18 cellular contexts compared by ENCODE assay signal in the genomic region with DNA sequence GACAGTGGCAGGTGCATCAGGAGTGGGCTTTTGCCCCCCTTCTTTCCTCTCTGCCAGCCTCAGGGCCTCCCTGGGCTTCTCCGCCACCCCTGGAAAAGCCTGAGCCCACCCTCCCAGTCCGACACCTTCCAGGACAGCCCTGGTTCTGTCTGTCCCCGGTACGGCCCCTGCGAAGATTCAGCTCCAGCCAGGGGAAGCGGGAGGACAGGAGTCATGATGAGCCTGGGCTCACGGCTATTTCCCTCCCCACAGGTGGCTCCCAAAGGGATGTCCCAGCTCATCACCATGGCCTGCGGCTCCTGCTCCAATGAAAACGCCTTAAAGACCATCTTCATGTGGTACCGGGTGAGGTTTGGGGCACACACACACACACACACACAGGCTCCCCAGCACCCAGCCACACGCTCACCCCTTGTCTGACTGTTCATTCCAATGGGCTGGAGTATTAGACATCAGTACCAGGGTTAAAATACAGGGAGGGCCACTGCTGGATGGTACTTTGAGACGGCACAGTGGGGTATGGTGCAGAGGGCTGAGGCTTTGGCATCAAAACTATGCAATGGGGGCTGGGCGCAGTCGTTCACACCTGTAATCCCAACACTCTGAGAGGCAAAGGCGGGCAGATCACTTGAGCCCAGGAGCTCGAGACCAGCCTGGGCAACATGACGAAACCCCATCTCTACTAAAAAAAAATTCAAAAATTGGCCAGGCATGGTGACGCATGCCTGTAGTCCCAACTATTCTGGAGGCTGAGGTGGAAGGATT. TPM values are rescaled to one million over a fixed set of nuclear protein-coding genes. Genes with fewer than 3 reads are reported as not detected.
DNase-seq lines count a peak whose midpoint lies in the region; ATAC-seq, FAIRE-seq and TF ChIP-seq lines count a peak whose summit lies in the region.
"Had no signal": no experiment of that assay in that cellular context is flagged by ENCODE, and none has a peak within 500 bp of the region (broad histone marks: within the 10 kb centered on the region; RNA-seq: fewer than 3 reads in every experiment).

No MANE protein-coding gene starts in this region.

- no peaks in the 10 kb centered on the region for H3K27me3 ChIP-seq in HepG2 (ENCODE audit: control insufficient read depth in 1 of 2, insufficient read depth in 2 of 2, low read length in 2 of 2)
- no peaks in the 10 kb centered on the region for H3K27me3 ChIP-seq in right lobe of liver
- no peaks in the 10 kb centered on the region for H3K27me3 ChIP-seq in spleen (replicated peaks in 1 of 7)
- H3K27me3 ChIP-seq: BLaER1 had no signal

- H2AFZ ChIP-seq in HepG2 (ENCODE audit: low read length), result no peak overlapping the region

- ATAC-seq in HepG2 (no peak), right lobe of liver (no peak)

- H3K79me2 ChIP-seq in HepG2 (ENCODE audit: insufficient read depth, low read length), result no peaks in the 10 kb centered on the region

- WGBS in HepG2 (ENCODE audit: low lambda C conversion rate), result 98% methylated on average over 18 of the region's 18 CpGs
- WGBS in right lobe of liver (ENCODE audit: insufficient coverage, low coverage, low lambda C conversion rate, missing lambda C conversion rate), result 100% methylated on average over 5 of the region's 18 CpGs
- 89 to 97% (median 91%) methylated on average over 15 to 18 of the region's 18 CpGs for WGBS in spleen, 5 donors

- no peaks in the 10 kb centered on the region for H3K27me3 Mint-ChIP-seq in chondrocyte (ENCODE audit: low read depth)
- H3K27me3 Mint-ChIP-seq: CD8-positive, alpha-beta memory T cell had no signal

- H3K27ac Mint-ChIP-seq in chondrocyte (ENCODE audit: unreplicated experiment), result no peak overlapping the region

- no peak for FAIRE-seq in HepG2 (lab: Jason Lieb, UNC)
- FAIRE-seq in GM12891 (lab: Jason Lieb, UNC), result no peak
- FAIRE-seq: GM19239, H54 had no signal

- no peaks in the 10 kb centered on the region for H4K20me1 ChIP-seq in HepG2 (ENCODE audit: insufficient read depth, low read length)
- H4K20me1 ChIP-seq: BLaER1 had no signal

- H3K9ac ChIP-seq in HepG2 (ENCODE audit: insufficient read depth, low read depth, low read length), result no peak overlapping the region
- H3K9ac ChIP-seq: BLaER1 had no signal

- H3K36me3 ChIP-seq in HepG2 (replicated peaks in 1 of 2; ENCODE audit: control insufficient read depth in 1 of 2, insufficient read depth in 2 of 2, low read length in 2 of 2), result peaks cover 31 to 73% of the 10 kb centered on the region in 2 experiments
- peaks cover 0 to 69% (median 24%) of the 10 kb centered on the region in 4 donors for H3K36me3 ChIP-seq in right lobe of liver
- H3K36me3 ChIP-seq in spleen, result peaks cover 0 to 72% (median 19%) of the 10 kb centered on the region in 6 donors

- no peaks in the 10 kb centered on the region for H3K36me3 Mint-ChIP-seq in chondrocyte (ENCODE audit: low read depth)

- H3K9me3 Mint-ChIP-seq in chondrocyte (ENCODE audit: low read depth), result no peaks in the 10 kb centered on the region
- H3K9me3 Mint-ChIP-seq: CD8-positive, alpha-beta memory T cell had no signal

- H3K4me1 ChIP-seq in HepG2 (ENCODE audit: insufficient read depth, low read length), result no peaks in the 10 kb centered on the region
- no peaks in the 10 kb centered on the region for H3K4me1 ChIP-seq in right lobe of liver
- no peaks in the 10 kb centered on the region for H3K4me1 ChIP-seq in spleen
- H3K4me1 ChIP-seq: Caco-2 had no signal

- CTCF ChIA-PET in HepG2 (lab: Yijun Ruan, JAX; ENCODE audit: low intra/inter-chr PET ratio, low total read pairs), result no interaction called here

- no peak overlapping the region for H3K4me3 Mint-ChIP-seq in chondrocyte (ENCODE audit: unreplicated experiment)
- H3K4me3 Mint-ChIP-seq: CD8-positive, alpha-beta memory T cell had no signal

- BruUV-seq in HepG2 (replicated peaks; lab: Mats Ljungman, UMichigan), result no TSS peak

- POLR2A ChIA-PET in HepG2 (lab: Yijun Ruan, JAX), result no interaction called here

- no peak for TF ChIP-seq RAD21 in HepG2 (CRISPR knock-in tag; IDR thresholded peaks at IDR 0.05)

- DNase-seq in HepG2 (ENCODE audit: low spot score) (no peak), right lobe of liver (no peak), chondrocyte (ENCODE audit: low spot score) (peak; percentile 89), iPS-NIHi7 (ENCODE audit: extremely low spot score) (peak; percentile 47), spleen (peak; percentile 49), GM12891 (ENCODE audit: insufficient read length, low spot score) (no peak), NCI-H187 (lab: John Stamatoyannopoulos, UW) (no peak), T-helper 9 cell (no peak)
- DNase-seq: 8988T; AML-193; Caco-2; CD8-positive, alpha-beta memory T cell; DND-41; GDM1 had no signal

- H3K4me2 ChIP-seq in HepG2 (ENCODE audit: low read depth, low read length), result no peak overlapping the region
- H3K4me2 ChIP-seq: BLaER1 had no signal

- TF ChIP-seq EP300 in HepG2 (IDR thresholded peaks at IDR 0.05; ENCODE audit: low read depth in 2 of 2, low read length in 2 of 2) (no peak), HepG2 (CRISPR knock-in tag; IDR thresholded peaks at IDR 0.05; ENCODE audit: borderline replicate concordance) (no peak)

- no peaks in the 10 kb centered on the region for H3K4me1 Mint-ChIP-seq in chondrocyte (ENCODE audit: low read depth)
- H3K4me1 Mint-ChIP-seq: CD8-positive, alpha-beta memory T cell had no signal

- TF ChIP-seq POLR2A in HepG2 (IDR thresholded peaks at IDR 0.05; ENCODE audit: insufficient read depth in 1 of 2, low read depth in 2 of 2, low read length in 2 of 2) (no peak), right lobe of liver (IDR thresholded peaks at IDR 0.05) (no peak), spleen (IDR thresholded peaks at IDR 0.05) (no peak), GM12891 (IDR thresholded peaks at IDR 0.05; ENCODE audit: low read depth, low read length) (no peak)

- H3K27ac ChIP-seq in HepG2 (ENCODE audit: extremely low read length, insufficient read depth, low read length) (no peak overlapping the region), right lobe of liver (no peak overlapping the region), spleen (no peak overlapping the region)
- H3K27ac ChIP-seq: BLaER1, HL-60 had no signal

- intact Hi-C loops in HepG2 (cut with micrococcal nuclease; ENCODE audit: unreplicated experiment), result loop anchor here (5.0 kb wide), 1 partner anchor 1508 kb away; no protein-coding TSS in a partner anchor
- intact Hi-C loops in right lobe of liver (cut with DNase I), result no loop called here
- intact Hi-C loops in spleen (cut with DNase I; ENCODE audit: low total_unique reads), result no loop called here

- no peak overlapping the region for H3K4me3 ChIP-seq in HepG2 (replicated peaks in 1 of 3; ENCODE audit: insufficient read depth in 1 of 3, low read depth in 2 of 3, low read length in 3 of 3)
- H3K4me3 ChIP-seq in right lobe of liver, result no peak overlapping the region
- H3K4me3 ChIP-seq in spleen, result no peak overlapping the region
- H3K4me3 ChIP-seq: BLaER1 had no signal

- H3K9me3 ChIP-seq in HepG2 (ENCODE audit: low read length), result no peaks in the 10 kb centered on the region
- no peaks in the 10 kb centered on the region for H3K9me3 ChIP-seq in right lobe of liver
- no peaks in the 10 kb centered on the region for H3K9me3 ChIP-seq in spleen
- H3K9me3 ChIP-seq: BLaER1, Caco-2 had no signal

- TF ChIP-seq CTCF in HepG2 (CRISPR knock-in tag; IDR thresholded peaks at IDR 0.05) (no peak), right lobe of liver (IDR thresholded peaks at IDR 0.05) (no peak), chondrocyte (IDR thresholded peaks at IDR 0.05) (no peak), spleen (IDR thresholded peaks at IDR 0.05 in 8 of 11, conservative IDR thresholded peaks at IDR 0.05 in 3 of 11) (no peak)

- in situ Hi-C loops in HepG2 (cut with HindIII; ENCODE audit: extremely low pct_ligation_motif_present, low pct_unique_long_range_greater_than_20kb), result no loop called here

RNA-seq across cellular contexts. Expression of a gene that starts 32.8 kb away (rescaled TPM):
- 19.2 and 19.3 TPM in 2 replicates for total RNA-seq in HepG2 (2016; rRNA removed; fragmentation: Illumina TruSeq; extraction: Trizol)
- 4.9 and 5.3 TPM in 2 replicates for total RNA-seq in HepG2 (2016; cell fraction: cytosol; rRNA removed; fragmentation: Illumina TruSeq; extraction: Trizol; ENCODE audit: low read depth)
- 18.1 and 21.2 TPM in 2 replicates for total RNA-seq in HepG2 (2016; cell fraction: insoluble cytoplasmic fraction; rRNA removed; fragmentation: Illumina TruSeq; extraction: Trizol)
- 9.4 TPM in 2 replicates for total RNA-seq in HepG2 (2016; cell fraction: membrane; rRNA removed; fragmentation: Illumina TruSeq; extraction: Trizol)
- 10.8 and 14.1 TPM in 2 replicates for total RNA-seq in HepG2 (2016; cell fraction: nucleus; rRNA removed; fragmentation: Illumina TruSeq; extraction: Trizol)
- 16.2 and 16.6 TPM in 2 replicates for polyA plus RNA-seq in HepG2 (2011; rRNA removed)
- polyA plus RNA-seq in HepG2 (2011; cell fraction: cytosol; rRNA removed), result 17.9 and 19.7 TPM in 2 replicates
- 7.4 and 11.7 TPM in 2 replicates for polyA plus RNA-seq in HepG2 (2011; cell fraction: nucleus; rRNA removed)
- polyA plus RNA-seq in HepG2 (2012), result 19.9 and 20.0 TPM in 2 replicates
- 4.0 and 4.6 TPM in 2 replicates for polyA plus RNA-seq in HepG2 (2016; cell fraction: cytosol; fragmentation: Illumina TruSeq; extraction: Trizol; ENCODE audit: low read depth)
- polyA plus RNA-seq in HepG2 (2016; cell fraction: insoluble cytoplasmic fraction; fragmentation: Illumina TruSeq; extraction: Trizol; ENCODE audit: low read depth), result 23.9 and 26.4 TPM in 2 replicates
- polyA plus RNA-seq in HepG2 (2016; cell fraction: membrane; fragmentation: Illumina TruSeq; extraction: Trizol; ENCODE audit: low read depth), result 8.6 and 8.7 TPM in 2 replicates
- 25.3 and 26.3 TPM in 2 replicates for polyA plus RNA-seq in HepG2 (2016; cell fraction: nucleus; fragmentation: Illumina TruSeq; extraction: Trizol; ENCODE audit: insufficient read depth, low read depth)
- 14.0 and 14.7 TPM in 2 replicates for polyA minus RNA-seq in HepG2 (2011; rRNA and poly(A)+ RNA removed; ENCODE audit: low replicate concordance)
- polyA minus RNA-seq in HepG2 (2011; cell fraction: cytosol; rRNA and poly(A)+ RNA removed), result 4.7 and 5.1 TPM in 2 replicates
- 5.2 and 6.5 TPM in 2 replicates for polyA minus RNA-seq in HepG2 (2011; cell fraction: nucleus; rRNA and poly(A)+ RNA removed)
- 1 to 10 TPM; 5.0 to 9.4 (median 6.9) TPM for total RNA-seq in right lobe of liver
- 8.4 to 10.7 TPM (median 9.6 TPM) in 3 replicates for total RNA-seq in chondrocyte
- 10 to 100 TPM in 1 of 7 donors, 1 to 10 TPM in 6; 5.8 to 12.1 (median 8.1) TPM for total RNA-seq in spleen
- polyA plus RNA-seq in spleen, result 10 to 100 TPM; 10.3 to 13.3 (median 11.3) TPM
- 11.7 TPM for polyA plus RNA-seq in GM12891 (2012; ENCODE audit: low read depth, missing spikeins)

RNA-seq across cellular contexts. Expression of a gene that starts 33.0 kb away (rescaled TPM):
- total RNA-seq in HepG2 (2016; rRNA removed; fragmentation: Illumina TruSeq; extraction: Trizol), result 93.7 and 100 TPM in 2 replicates
- 13.5 and 14.5 TPM in 2 replicates for total RNA-seq in HepG2 (2016; cell fraction: cytosol; rRNA removed; fragmentation: Illumina TruSeq; extraction: Trizol; ENCODE audit: low read depth)
- 86.4 and 94.6 TPM in 2 replicates for total RNA-seq in HepG2 (2016; cell fraction: insoluble cytoplasmic fraction; rRNA removed; fragmentation: Illumina TruSeq; extraction: Trizol)
- 34.1 and 38.1 TPM in 2 replicates for total RNA-seq in HepG2 (2016; cell fraction: membrane; rRNA removed; fragmentation: Illumina TruSeq; extraction: Trizol)
- total RNA-seq in HepG2 (2016; cell fraction: nucleus; rRNA removed; fragmentation: Illumina TruSeq; extraction: Trizol), result 95.2 and 107 TPM in 2 replicates
- polyA plus RNA-seq in HepG2 (2011; rRNA removed), result 50.5 and 52.2 TPM in 2 replicates
- 38.6 and 40.1 TPM in 2 replicates for polyA plus RNA-seq in HepG2 (2011; cell fraction: cytosol; rRNA removed)
- 58.3 and 59.2 TPM in 2 replicates for polyA plus RNA-seq in HepG2 (2011; cell fraction: nucleus; rRNA removed)
- polyA plus RNA-seq in HepG2 (2012), result 46.5 and 55.2 TPM in 2 replicates
- 9.4 and 10.2 TPM in 2 replicates for polyA plus RNA-seq in HepG2 (2016; cell fraction: cytosol; fragmentation: Illumina TruSeq; extraction: Trizol; ENCODE audit: low read depth)
- 85.4 and 97.6 TPM in 2 replicates for polyA plus RNA-seq in HepG2 (2016; cell fraction: insoluble cytoplasmic fraction; fragmentation: Illumina TruSeq; extraction: Trizol; ENCODE audit: low read depth)
- polyA plus RNA-seq in HepG2 (2016; cell fraction: membrane; fragmentation: Illumina TruSeq; extraction: Trizol; ENCODE audit: low read depth), result 26.6 and 29.3 TPM in 2 replicates
- polyA plus RNA-seq in HepG2 (2016; cell fraction: nucleus; fragmentation: Illumina TruSeq; extraction: Trizol; ENCODE audit: insufficient read depth, low read depth), result 91.3 and 91.5 TPM in 2 replicates
- polyA minus RNA-seq in HepG2 (2011; rRNA and poly(A)+ RNA removed; ENCODE audit: low replicate concordance), result 21.7 and 40.5 TPM in 2 replicates
- polyA minus RNA-seq in HepG2 (2011; cell fraction: cytosol; rRNA and poly(A)+ RNA removed), result 18.1 and 22.2 TPM in 2 replicates
- 126 and 133 TPM in 2 replicates for polyA minus RNA-seq in HepG2 (2011; cell fraction: nucleus; rRNA and poly(A)+ RNA removed)
- 10 to 100 TPM; 18.6 to 47.8 (median 39.0) TPM for total RNA-seq in right lobe of liver
- 47.6 to 62.1 TPM (median 47.9 TPM) in 3 replicates for total RNA-seq in chondrocyte
- 10 to 100 TPM; 26.5 to 38.8 (median 33.6) TPM for total RNA-seq in spleen
- 10 to 100 TPM; 13.0 to 14.4 (median 13.2) TPM for polyA plus RNA-seq in spleen
- polyA plus RNA-seq in GM12891 (2012; ENCODE audit: low read depth, missing spikeins), result 28.5 TPM

Comparison
In these comparisons a context has a peak if more than half of its experiments do, and no peak if none do; other contexts are left out.
1. DNase-seq: peak in chondrocyte (single experiment), iPS-NIHi7 (single experiment) and spleen (single experiment); none in HepG2 (single experiment), right lobe of liver (0 of 3), GM12891 (single experiment), NCI-H187 (0 of 2) and T-helper 9 cell (single experiment).